In the genomic region with DNA sequence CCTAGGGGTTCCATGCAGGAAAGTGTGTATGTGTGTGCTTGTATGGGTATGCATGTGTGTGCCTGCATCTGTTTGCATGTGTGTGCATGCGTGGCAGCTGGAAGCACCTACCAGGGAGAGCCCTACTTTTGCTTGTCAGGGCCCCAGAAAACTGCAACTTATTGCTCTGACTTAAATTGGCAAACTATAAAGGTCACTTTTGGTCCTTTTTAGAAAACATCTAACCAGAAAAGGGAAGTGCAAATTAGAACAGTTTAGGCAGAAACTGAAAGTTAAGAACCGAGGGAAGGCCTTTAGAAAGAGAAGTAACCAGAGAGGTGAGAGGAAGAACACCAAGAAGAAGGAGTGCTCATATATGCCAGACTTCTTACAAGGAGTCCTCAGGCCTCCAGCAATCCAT, we compare ENCODE assay signal across 8 cellular contexts. TPM values are rescaled to one million over a fixed set of nuclear protein-coding genes. Genes with fewer than 3 reads are reported as not detected.
DNase-seq lines count a peak whose midpoint lies in the region; ATAC-seq and TF ChIP-seq lines count a peak whose summit lies in the region.
"Had no signal": no experiment of that assay in that cellular context is flagged by ENCODE, and none has a peak within 500 bp of the region (broad histone marks: within the 10 kb centered on the region; RNA-seq: fewer than 3 reads in every experiment).

No MANE protein-coding gene starts in this region.

- no peak overlapping the region for H3K18ac ChIP-seq in neuronal stem cell (ENCODE audit: low read length)

- ATAC-seq in GM19023 (IDR thresholded peaks at IDR 0.05; ENCODE audit: unreplicated experiment) (peak; percentile 77), HG02642 (IDR thresholded peaks at IDR 0.05; ENCODE audit: poor library complexity, unreplicated experiment) (peak; percentile 90)
- ATAC-seq in naive thymus-derived CD4-positive, alpha-beta T cell: peak; percentile 31

- intact Hi-C loops in naive thymus-derived CD4-positive, alpha-beta T cell (cut with micrococcal nuclease): no loop called here
- intact Hi-C loops in thyroid gland (cut with DNase I): no loop called here

- H3K4me2 ChIP-seq in neuronal stem cell (ENCODE audit: insufficient read depth, low read length, poor library complexity, severe bottlenecking): no peak overlapping the region

- TF ChIP-seq CTCF in thyroid gland (IDR thresholded peaks at IDR 0.05): no peak

- H3K4me1 Mint-ChIP-seq in naive thymus-derived CD4-positive, alpha-beta T cell: peaks cover 0 to 21% (median 0%) of the 10 kb centered on the region in 7 donors

- H3K9me3 Mint-ChIP-seq in naive thymus-derived CD4-positive, alpha-beta T cell: peaks cover 0 to 2% (median 0%) of the 10 kb centered on the region in 11 donors

- no peak overlapping the region for H2BK12ac ChIP-seq in neuronal stem cell (ENCODE audit: low read length)

- no peaks in the 10 kb centered on the region for H3K4me1 ChIP-seq in naive thymus-derived CD4-positive, alpha-beta T cell (ENCODE audit: control insufficient read depth in 2 of 2, insufficient read depth in 2 of 2, low read length in 2 of 2)
- H3K4me1 ChIP-seq in thyroid gland (no peaks in the 10 kb centered on the region), neuronal stem cell (ENCODE audit: control insufficient read depth in 2 of 2, insufficient read depth in 1 of 2, low read depth in 1 of 2, low read length in 2 of 2) (no peaks in the 10 kb centered on the region)
- H3K4me1 ChIP-seq: colonic mucosa had no signal

- peak overlapping the region in 1 of 10 donors; percentile 65 for H3K4me3 Mint-ChIP-seq in naive thymus-derived CD4-positive, alpha-beta T cell

- peak overlapping the region in 1 of 9 donors; percentile 44 for H3K27ac Mint-ChIP-seq in naive thymus-derived CD4-positive, alpha-beta T cell

- no peaks in the 10 kb centered on the region for H3K27me3 ChIP-seq in naive thymus-derived CD4-positive, alpha-beta T cell (ENCODE audit: control insufficient read depth in 2 of 2, insufficient read depth in 2 of 2, low read length in 2 of 2)
- H3K27me3 ChIP-seq in thyroid gland: no peaks in the 10 kb centered on the region
- H3K27me3 ChIP-seq in neuronal stem cell (ENCODE audit: control insufficient read depth in 3 of 3, insufficient read depth in 3 of 3, low read depth in 1 of 3, low read length in 3 of 3): no peaks in the 10 kb centered on the region
- H3K27me3 ChIP-seq: colonic mucosa had no signal

- no peak overlapping the region for H3K4ac ChIP-seq in neuronal stem cell (ENCODE audit: low read length)

- POLR2A ChIA-PET in naive thymus-derived CD4-positive, alpha-beta T cell (lab: Charles Lee): interaction anchor here (0.6 kb wide), 1 partner anchor 711 kb away, joined by 4 read pairs; no protein-coding TSS in a partner anchor

- no peak overlapping the region for H3K9ac ChIP-seq in neuronal stem cell (ENCODE audit: low read depth, low read length, poor library complexity)

- H2BK15ac ChIP-seq in neuronal stem cell (ENCODE audit: low read length): no peak overlapping the region

- no peak overlapping the region for H2BK120ac ChIP-seq in neuronal stem cell (ENCODE audit: low read depth, low read length)

- DNase-seq in KG1 (lab: John Stamatoyannopoulos, UW) (peak; percentile 38), thyroid gland (no peak), neuronal stem cell (ENCODE audit: low spot score) (no peak)
- DNase-seq in naive thymus-derived CD4-positive, alpha-beta T cell: no peak
- no peak for DNase-seq in stimulated activated CD4-positive, alpha-beta T cell treated with anti-CD3 and anti-CD28 coated beads, Interleukin-4, amount 100 ng/mL, for 1 hour
- DNase-seq: colonic mucosa had no signal

- no peak overlapping the region for H2AK5ac ChIP-seq in neuronal stem cell (ENCODE audit: low read depth, low read length)

- peaks cover 0 to 8% (median 0%) of the 10 kb centered on the region in 5 donors for H3K36me3 Mint-ChIP-seq in naive thymus-derived CD4-positive, alpha-beta T cell

- CTCF ChIA-PET in naive thymus-derived CD4-positive, alpha-beta T cell (lab: Charles Lee): no interaction called here

- no peaks in the 10 kb centered on the region for H3K79me1 ChIP-seq in neuronal stem cell (ENCODE audit: low read depth, low read length)

- no peak overlapping the region for H3K23ac ChIP-seq in neuronal stem cell (ENCODE audit: low read depth, low read length, poor library complexity)

- H3K9me3 ChIP-seq in naive thymus-derived CD4-positive, alpha-beta T cell (ENCODE audit: control insufficient read depth in 2 of 3, low read length in 3 of 3): no peaks in the 10 kb centered on the region
- no peaks in the 10 kb centered on the region for H3K9me3 ChIP-seq in thyroid gland
- no peaks in the 10 kb centered on the region for H3K9me3 ChIP-seq in neuronal stem cell (replicated peaks in 1 of 2; ENCODE audit: control insufficient read depth in 2 of 2, insufficient read depth in 1 of 2, low read depth in 1 of 2, low read length in 2 of 2)
- H3K9me3 ChIP-seq: colonic mucosa had no signal

- 81 to 82% methylated on average over 2 of the region's 2 CpGs for WGBS in thyroid gland, 2 donors
- no CpG with 5 or more reads among the region's 2 CpGs for WGBS in neuronal stem cell (ENCODE audit: extremely low coverage in 2 of 2, insufficient read length in 2 of 2, insufficient replicate concordance in 1 of 2), 2 donors

- H2BK5ac ChIP-seq in neuronal stem cell (ENCODE audit: low read length): no peak overlapping the region

- no peak for TF ChIP-seq POLR2A in thyroid gland (IDR thresholded peaks at IDR 0.05)

- no peak overlapping the region for H4K91ac ChIP-seq in neuronal stem cell (ENCODE audit: low read depth, low read length, poor library complexity)

- no peak overlapping the region for H4K8ac ChIP-seq in neuronal stem cell (ENCODE audit: low read depth, low read length)

- H3K4me3 ChIP-seq in naive thymus-derived CD4-positive, alpha-beta T cell (ENCODE audit: low read length): no peak overlapping the region
- H3K4me3 ChIP-seq in thyroid gland (replicated peaks in 1 of 3) (no peak overlapping the region), neuronal stem cell (ENCODE audit: low read length in 2 of 2) (no peak overlapping the region)
- H3K4me3 ChIP-seq: colonic mucosa had no signal

- no peaks in the 10 kb centered on the region for H3K36me3 ChIP-seq in naive thymus-derived CD4-positive, alpha-beta T cell (ENCODE audit: control insufficient read depth in 2 of 3, insufficient read depth in 3 of 3, low read length in 3 of 3)
- no peaks in the 10 kb centered on the region for H3K36me3 ChIP-seq in thyroid gland
- H3K36me3 ChIP-seq in neuronal stem cell (replicated peaks in 1 of 2; ENCODE audit: control insufficient read depth in 2 of 2, insufficient read depth in 2 of 2, low read length in 2 of 2): no peaks in the 10 kb centered on the region
- H3K36me3 ChIP-seq: colonic mucosa had no signal

- H2AFZ ChIP-seq in neuronal stem cell (ENCODE audit: low read length): no peak overlapping the region

- no peak overlapping the region for H3K27ac ChIP-seq in naive thymus-derived CD4-positive, alpha-beta T cell (ENCODE audit: low read depth, low read length)
- H3K27ac ChIP-seq in thyroid gland (no peak overlapping the region), neuronal stem cell (replicated peaks; ENCODE audit: low read length) (no peak overlapping the region)
- H3K27ac ChIP-seq: colonic mucosa had no signal

- H3K14ac ChIP-seq in neuronal stem cell (ENCODE audit: low read length): no peak overlapping the region

- peaks cover 0 to under 1% (median 0%) of the 10 kb centered on the region in 5 donors for H3K27me3 Mint-ChIP-seq in naive thymus-derived CD4-positive, alpha-beta T cell

RNA-seq across cellular contexts. Expression of a gene that starts 32.5 kb away (rescaled TPM):
- total RNA-seq in naive thymus-derived CD4-positive, alpha-beta T cell: 1 to 10 TPM in 1 of 5 experiments, under 1 TPM in 1, not detected in 3; 0.13 to 1.2 TPM
- not detected for polyA plus RNA-seq in naive thymus-derived CD4-positive, alpha-beta T cell
- under 1 TPM in 2 of 4 donors, not detected in 2; 0.11 to 0.13 TPM for total RNA-seq in thyroid gland
- polyA plus RNA-seq in neuronal stem cell (2013, experiment 1 of 2): 0.18 TPM
- polyA plus RNA-seq in neuronal stem cell (2013, experiment 2 of 2): 0.17 TPM

Comparison
In these comparisons a context has a peak if more than half of its experiments do, and no peak if none do; other contexts are left out.
1. ATAC-seq: peak in every context shown above with its lines; median percentile 90 in HG02642; 77 in GM19023; 31 in naive thymus-derived CD4-positive, alpha-beta T cell.